9 cellular contexts compared by ENCODE assay signal in the genomic region with DNA sequence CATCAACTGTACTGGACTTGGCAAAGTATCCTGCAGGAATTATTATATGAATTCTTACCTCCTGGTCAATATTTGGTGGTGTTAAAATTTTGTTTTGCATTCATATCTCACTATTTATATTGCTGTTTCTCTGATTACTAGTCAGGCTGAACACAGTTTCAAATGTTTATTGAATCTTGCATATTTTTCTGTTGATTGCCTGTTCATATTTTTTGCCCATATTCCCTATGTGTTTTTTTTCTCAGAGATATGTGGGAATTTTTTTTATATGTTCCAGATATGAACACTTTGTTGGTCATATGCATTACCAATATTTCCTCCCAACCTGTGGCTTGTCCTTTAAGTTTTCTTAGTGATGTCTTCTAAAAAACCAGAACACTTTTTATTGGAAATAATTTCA.
"Had no signal": no experiment of that assay in that cellular context is flagged by ENCODE, and none has a peak within 500 bp of the region (broad histone marks: within the 10 kb centered on the region; RNA-seq: fewer than 3 reads in every experiment).

No MANE protein-coding gene starts in this region.

- H3K9me3 Mint-ChIP-seq: GM23338, HFFc6 had no signal

- H3K4me1 Mint-ChIP-seq: GM23338, H9 had no signal

- H3K27ac ChIP-seq: GM23248 had no signal

- H3K9me3 ChIP-seq: HAP-1 had no signal

- H3K4me3 ChIP-seq: GM23248, GM23338, HAP-1 had no signal

- H3K4me2 ChIP-seq: GM23338 had no signal

- H3K9ac ChIP-seq: GM23248 had no signal

- H2AFZ ChIP-seq: GM23248, GM23338 had no signal

- ATAC-seq: GM23338, HCT116 had no signal

- H3K27ac Mint-ChIP-seq: GM23338, H9, HFFc6 had no signal

- H3K4me3 Mint-ChIP-seq: GM23338, H9, HFFc6 had no signal

- DNase-seq: GM23248, GOT3, H7, H9, HCEC 1CT, HFFc6 had no signal

- H3K36me3 ChIP-seq: HAP-1 had no signal
